ENCODE assay signal across 6 cellular contexts in genomic region chr14:20986811-20987210, GRCh38. TPM values are rescaled to one million over a fixed set of nuclear protein-coding genes. Genes with fewer than 3 reads are reported as not detected.
DNase-seq lines count a peak whose midpoint lies in the region; ATAC-seq and TF ChIP-seq lines count a peak whose summit lies in the region.

No MANE protein-coding gene starts in this region.

- peaks cover 46% of the 10 kb centered on the region for H3K4me1 ChIP-seq in suprapubic skin

- WGBS in suprapubic skin = 18% methylated on average over 2 of the region's 2 CpGs

- no peaks in the 10 kb centered on the region for H3K9me3 ChIP-seq in suprapubic skin

- DNase-seq in NCI-H226 (peak; percentile 90), suprapubic skin (ENCODE audit: low spot score in 2 of 2) (no peak), NCI-H1694 treated with DMSO at 0.1 percent for 48 hours (lab: John Stamatoyannopoulos, UW) (no peak), NCI-H1694 (lab: John Stamatoyannopoulos, UW) (no peak)
- DNase-seq in stimulated activated CD4-positive, alpha-beta T cell treated with anti-CD3 and anti-CD28 coated beads, Interleukin-4, amount 100 ng/mL, for 24 hours = no peak

- no peaks in the 10 kb centered on the region for H3K36me3 ChIP-seq in suprapubic skin

- peak; percentile 83 for ATAC-seq in esophagus mucosa

- no peak for TF ChIP-seq CTCF in suprapubic skin (IDR thresholded peaks at IDR 0.05)

- H3K27me3 ChIP-seq in suprapubic skin = no peaks in the 10 kb centered on the region

- no peak for TF ChIP-seq EP300 in suprapubic skin (IDR thresholded peaks at IDR 0.05)

- no peak for TF ChIP-seq POLR2A in suprapubic skin (IDR thresholded peaks at IDR 0.05)

- no peak overlapping the region for H3K4me3 ChIP-seq in suprapubic skin

- H3K27ac ChIP-seq in suprapubic skin = peak overlapping the region; percentile 52

RNA-seq across cellular contexts. Expression of gene METTL17, which starts 3.0 kb away (rescaled TPM):
- 37.8 TPM for total RNA-seq in esophagus mucosa
- 100 to 1,000 TPM in 2 of 4 donors, 10 to 100 TPM in 2; 64.9 to 332 (median 96.3) TPM for total RNA-seq in suprapubic skin

RNA-seq across cellular contexts. Expression of gene SLC39A2, which starts 12.3 kb away (rescaled TPM):
- total RNA-seq in esophagus mucosa (15.7 TPM), suprapubic skin (10 to 100 TPM in 3 of 4 donors, 1 to 10 TPM in 1; 5.1 to 46.7 (median 33.7) TPM)

RNA-seq across cellular contexts. Expression of gene RNASE2, which starts 31.5 kb away (rescaled TPM):
- total RNA-seq in esophagus mucosa (not detected), suprapubic skin (1 to 10 TPM in 1 of 4 donors, not detected in 3; 1.6 TPM)

RNA-seq across cellular contexts. Expression of gene NDRG2, which starts 38.0 kb away (rescaled TPM):
- total RNA-seq in esophagus mucosa = 54.7 TPM
- total RNA-seq in suprapubic skin = 100 to 1,000 TPM; 269 to 433 (median 295) TPM

RNA-seq across cellular contexts. Expression of gene TPPP2, which starts 43.2 kb away (rescaled TPM):
- total RNA-seq in esophagus mucosa (not detected), suprapubic skin (not detected)
